Comparison of ENCODE assay signal across 15 cellular contexts in genomic region chr1:201903135-201903534, GRCh38. TPM values are rescaled to one million over a fixed set of nuclear protein-coding genes. Genes with fewer than 3 reads are reported as not detected.
DNase-seq lines count a peak whose midpoint lies in the region; ATAC-seq and TF ChIP-seq lines count a peak whose summit lies in the region.
"Had no signal": no experiment of that assay in that cellular context is flagged by ENCODE, and none has a peak within 500 bp of the region (broad histone marks: within the 10 kb centered on the region; RNA-seq: fewer than 3 reads in every experiment).

No MANE protein-coding gene starts in this region.

- peak overlapping the region; percentile 51 for H3K4me2 ChIP-seq in GM23248 (ENCODE audit: unreplicated experiment)
- H3K4me2 ChIP-seq in smooth muscle cell = peak overlapping the region; percentile 36

- H2AFZ ChIP-seq in GM23248 (peak overlapping the region; percentile 58; the same call in 1 of the 2 replicates), smooth muscle cell (ENCODE audit: low read depth) (no peak overlapping the region)

- H3K9ac ChIP-seq in GM23248 (no peak overlapping the region), smooth muscle cell (ENCODE audit: low read depth) (no peak overlapping the region)

- no peaks in the 10 kb centered on the region for H3K9me2 ChIP-seq in GM23248 (ENCODE audit: insufficient read depth)

- peaks cover 32% of the 10 kb centered on the region for H3F3A ChIP-seq in GM23248 (ENCODE audit: insufficient read depth)
- H3F3A ChIP-seq in smooth muscle cell (ENCODE audit: low read depth) = peaks cover 17% of the 10 kb centered on the region

- H3K4me3 Mint-ChIP-seq in effector memory CD8-positive, alpha-beta T cell = no peak overlapping the region
- H3K4me3 Mint-ChIP-seq: activated naive CD4-positive, alpha-beta T cell treated with anti-CD3 and anti-CD28 coated beads, Interleukin-2, amount 10 ng/mL, durations not matched to agents 7 days and 5 days had no signal

- no peaks in the 10 kb centered on the region for H3K79me2 ChIP-seq in GM23248 (ENCODE audit: insufficient read depth)
- no peaks in the 10 kb centered on the region for H3K79me2 ChIP-seq in smooth muscle cell (ENCODE audit: low read depth)

- DNase-seq in GM23248 (peak; percentile 75), cardiac fibroblast (ENCODE audit: low read depth in 2 of 2) (peak; percentile 58 to 68), islet precursor cell (peak; percentile 91), smooth muscle cell (lab: John Stamatoyannopoulos, UW; ENCODE audit: unreplicated experiment) (no peak), substantia nigra (lab: John Stamatoyannopoulos, UW) (no peak), KBM-7 (no peak)
- no peak for DNase-seq in activated T-cell treated with anti-CD3 and anti-CD28 coated beads, Interleukin-2, amount 50 U/mL, for 48 hours
- no peak for DNase-seq in effector memory CD8-positive, alpha-beta T cell
- DNase-seq: activated CD4-positive, alpha-beta T cell treated with anti-CD3 and anti-CD28 coated beads, Interleukin-2, amount 50 U/mL, for 1 hour; activated naive CD4-positive, alpha-beta T cell treated with anti-CD3 and anti-CD28 coated beads, Interleukin-2, amount 10 ng/mL, durations not matched to agents 7 days and 5 days; C1 segment of cervical spinal cord; NCI-H524 had no signal

- H3K4me3 ChIP-seq in GM23248 (no peak overlapping the region), cardiac fibroblast (replicated peaks in 1 of 2; ENCODE audit: low read depth in 2 of 2, low read length in 2 of 2) (no peak overlapping the region), smooth muscle cell (no peak overlapping the region)
- H3K4me3 ChIP-seq: SK-N-MC had no signal

- H3K27ac Mint-ChIP-seq in effector memory CD8-positive, alpha-beta T cell = no peak overlapping the region
- H3K27ac Mint-ChIP-seq: activated naive CD4-positive, alpha-beta T cell treated with anti-CD3 and anti-CD28 coated beads, Interleukin-2, amount 10 ng/mL, durations not matched to agents 7 days and 5 days; progenitor cell of endocrine pancreas had no signal

- H3K4me1 Mint-ChIP-seq in effector memory CD8-positive, alpha-beta T cell (ENCODE audit: low read depth in 2 of 2) = peaks cover 0 to 3% of the 10 kb centered on the region in 2 donors

- H3K9me3 ChIP-seq in GM23248 (ENCODE audit: low read depth) = no peaks in the 10 kb centered on the region
- no peaks in the 10 kb centered on the region for H3K9me3 ChIP-seq in smooth muscle cell (replicated peaks; ENCODE audit: low read depth)

- no peak for ATAC-seq in effector memory CD8-positive, alpha-beta T cell (replicated peaks)

- H3K27me3 ChIP-seq in GM23248 (replicated peaks; ENCODE audit: insufficient read depth) = no peaks in the 10 kb centered on the region
- H3K27me3 ChIP-seq in smooth muscle cell (ENCODE audit: low read depth) = no peaks in the 10 kb centered on the region

- peak overlapping the region; percentile 57 for H3K27ac ChIP-seq in GM23248
- H3K27ac ChIP-seq in smooth muscle cell (ENCODE audit: low read depth) = peak overlapping the region; percentile 75
- H3K27ac ChIP-seq in substantia nigra (ENCODE audit: low read depth, low read length, poor library complexity, severe bottlenecking) = no peak overlapping the region
- H3K27ac ChIP-seq: SK-N-MC had no signal

- H3K27me3 Mint-ChIP-seq in effector memory CD8-positive, alpha-beta T cell = peaks cover 10% of the 10 kb centered on the region in 2 donors

- no peak for TF ChIP-seq CTCF in cardiac fibroblast (IDR thresholded peaks at IDR 0.05; ENCODE audit: low read depth, low read length)
- no peak for TF ChIP-seq CTCF in smooth muscle cell (IDR thresholded peaks at IDR 0.05; ENCODE audit: borderline replicate concordance, insufficient read depth, poor library complexity, severe bottlenecking)

- H3K9me3 Mint-ChIP-seq in effector memory CD8-positive, alpha-beta T cell = no peaks in the 10 kb centered on the region
- H3K9me3 Mint-ChIP-seq: activated naive CD4-positive, alpha-beta T cell treated with anti-CD3 and anti-CD28 coated beads, Interleukin-2, amount 10 ng/mL, durations not matched to agents 7 days and 5 days had no signal

- H4K20me1 ChIP-seq in GM23248 (ENCODE audit: insufficient read depth) (no peaks in the 10 kb centered on the region), smooth muscle cell (ENCODE audit: low read depth) (no peaks in the 10 kb centered on the region)

- 48 to 61% methylated on average over 5 of the region's 5 CpGs for WGBS in GM23248 (ENCODE audit: low coverage in 1 of 2, low lambda C conversion rate in 2 of 2, missing lambda C conversion rate in 2 of 2), 2 experiments
- WGBS in smooth muscle cell (ENCODE audit: low lambda C conversion rate) = 76% methylated on average over 5 of the region's 5 CpGs

- H3K4me1 ChIP-seq in GM23248 (ENCODE audit: insufficient read depth) = peaks cover 37% of the 10 kb centered on the region
- no peaks in the 10 kb centered on the region for H3K4me1 ChIP-seq in smooth muscle cell (ENCODE audit: low read depth)

- in situ Hi-C loops in GM23248 (cut with MboI) = no loop called here
- in situ Hi-C loops in KBM-7 (cut with MboI; ENCODE audit: low pct_unique_long_range_greater_than_20kb, low sequenced_read_pairs) = loop anchor here (10.0 kb wide), 1 partner anchor 52 kb away; the partner anchor contains the start of gene TIMM17A

- H3K36me3 Mint-ChIP-seq in effector memory CD8-positive, alpha-beta T cell (ENCODE audit: insufficient read depth) = peaks cover 2% of the 10 kb centered on the region
- H3K36me3 Mint-ChIP-seq: activated naive CD4-positive, alpha-beta T cell treated with anti-CD3 and anti-CD28 coated beads, Interleukin-2, amount 10 ng/mL, durations not matched to agents 7 days and 5 days had no signal

- H3K36me3 ChIP-seq in GM23248 (ENCODE audit: low read depth) (no peaks in the 10 kb centered on the region), smooth muscle cell (ENCODE audit: low read depth) (no peaks in the 10 kb centered on the region)

RNA-seq across cellular contexts. Expression of gene SHISA4, which starts 14.4 kb away (rescaled TPM):
- total RNA-seq in GM23248 (2014; rRNA removed; shearing (Covaris generic)) = 24.8 and 42.4 TPM in 2 replicates
- 47.9 and 48.0 TPM in 2 replicates for polyA plus RNA-seq in GM23248 (2016; fragmentation: Nextera tagmentation; extraction: Ambion mirVana)
- total RNA-seq in smooth muscle cell = 23.1 and 30.1 TPM in 2 replicates
- 64.4 and 73.5 TPM in 2 replicates for polyA plus RNA-seq in smooth muscle cell

RNA-seq across cellular contexts. Expression of gene LMOD1, which starts 43.2 kb away (rescaled TPM):
- 7.8 and 8.9 TPM in 2 replicates for total RNA-seq in GM23248 (2014; rRNA removed; shearing (Covaris generic))
- polyA plus RNA-seq in GM23248 (2016; fragmentation: Nextera tagmentation; extraction: Ambion mirVana) (6.1 and 6.3 TPM in 2 replicates), smooth muscle cell (5.6 and 6.2 TPM in 2 replicates)
- total RNA-seq in smooth muscle cell = 4.0 and 6.5 TPM in 2 replicates
- polyA plus RNA-seq: keratinocyte had no signal

RNA-seq across cellular contexts. Expression of gene TIMM17A, which starts 52.2 kb away (rescaled TPM):
- total RNA-seq in GM23248 (2014; rRNA removed; shearing (Covaris generic)) = 56.4 and 68.8 TPM in 2 replicates
- polyA plus RNA-seq in GM23248 (2016; fragmentation: Nextera tagmentation; extraction: Ambion mirVana) = 116 and 123 TPM in 2 replicates
- total RNA-seq in smooth muscle cell = 78.6 and 99.3 TPM in 2 replicates
- polyA plus RNA-seq in smooth muscle cell = 102 and 117 TPM in 2 replicates

Comparison
In these comparisons a context has a peak if more than half of its experiments do, and no peak if none do; other contexts are left out.
1. DNase-seq: peak in GM23248 (single experiment), cardiac fibroblast (2 of 2) and islet precursor cell (single experiment); none in smooth muscle cell (single experiment), activated T-cell treated with anti-CD3 and anti-CD28 coated beads, Interleukin-2, amount 50 U/mL, for 48 hours (0 of 2), substantia nigra (0 of 49), effector memory CD8-positive, alpha-beta T cell (0 of 3) and KBM-7 (single experiment).